9 cellular contexts compared by ENCODE assay signal in genomic region chr1:76494807-76495206, GRCh38.
DNase-seq lines count a peak whose midpoint lies in the region; ATAC-seq and TF ChIP-seq lines count a peak whose summit lies in the region.
"Had no signal": no experiment of that assay in that cellular context is flagged by ENCODE, and none has a peak within 500 bp of the region (broad histone marks: within the 10 kb centered on the region; RNA-seq: fewer than 3 reads in every experiment).

No MANE protein-coding gene starts in this region.

- POLR2A ChIA-PET in MCF 10A (lab: Yijun Ruan, JAX) = no interaction called here

- no peak overlapping the region for H3K9ac ChIP-seq in mammary epithelial cell (ENCODE audit: insufficient read depth, low read length)

- intact Hi-C loops in mammary epithelial cell (cut with micrococcal nuclease) (no loop called here), MCF 10A (cut with micrococcal nuclease) (no loop called here)

- peak; percentile 91 for ATAC-seq in HG02678 (IDR thresholded peaks at IDR 0.05; ENCODE audit: unreplicated experiment)
- peak; percentile 90 for ATAC-seq in stimulated activated naive CD8-positive, alpha-beta T cell treated with anti-CD3 and anti-CD28 coated beads, Interleukin-15, Interleukin-2, amounts not matched to agents 100 U/mL and 50 U/mL, for 24 hours

- peak; percentile 12 for DNase-seq in mammary epithelial cell
- no peak for DNase-seq in MCF 10A (ENCODE audit: unreplicated experiment)
- peak; percentile 28 for DNase-seq in NCI-H82 treated with DMSO at 0.1 percent for 48 hours (lab: John Stamatoyannopoulos, UW; ENCODE audit: unreplicated experiment)
- peak; percentile 7 for DNase-seq in stimulated activated naive CD8-positive, alpha-beta T cell treated with anti-CD3 and anti-CD28 coated beads, Interleukin-15, Interleukin-2, amounts not matched to agents 100 U/mL and 50 U/mL, for 24 hours
- no peak for DNase-seq in epidermal melanocyte (ENCODE audit: insufficient read length, low spot score)
- no peak for DNase-seq in SK-N-DZ (ENCODE audit: low spot score)
- DNase-seq in effector memory CD4-positive, alpha-beta T cell = no peak

- no peaks in the 10 kb centered on the region for H3K27me3 Mint-ChIP-seq in MCF 10A (ENCODE audit: insufficient read depth, unreplicated experiment)

- no peaks in the 10 kb centered on the region for H3K9me3 ChIP-seq in mammary epithelial cell (replicated peaks; ENCODE audit: insufficient read depth, low read length)
- no peaks in the 10 kb centered on the region for H3K9me3 ChIP-seq in effector memory CD4-positive, alpha-beta T cell (ENCODE audit: control insufficient read depth, low read length)

- BruUV-seq in mammary epithelial cell (replicated peaks; lab: Mats Ljungman, UMichigan) (no TSS peak), MCF 10A (replicated peaks; lab: Mats Ljungman, UMichigan) (no TSS peak)

- CTCF ChIA-PET in mammary epithelial cell (lab: Charles Lee; ENCODE audit: low non-redundant PET) = no interaction called here
- CTCF ChIA-PET in MCF 10A (lab: Yijun Ruan, JAX) = no interaction called here

- H3K27ac Mint-ChIP-seq in MCF 10A (ENCODE audit: low read depth, unreplicated experiment) = no peak overlapping the region

- H2AFZ ChIP-seq in mammary epithelial cell (ENCODE audit: low read depth, low read length) = no peak overlapping the region

- no peak overlapping the region for H3K4me2 ChIP-seq in mammary epithelial cell (ENCODE audit: insufficient read depth, low read depth, low read length)

- H3K36me3 ChIP-seq in mammary epithelial cell (ENCODE audit: insufficient read depth, low read length) = no peaks in the 10 kb centered on the region
- no peaks in the 10 kb centered on the region for H3K36me3 ChIP-seq in effector memory CD4-positive, alpha-beta T cell (ENCODE audit: control insufficient read depth, insufficient read depth, low read length)

- dilution Hi-C loops in mammary epithelial cell (cut with HindIII; ENCODE audit: low sequenced_read_pairs) = no loop called here

- H3K36me3 Mint-ChIP-seq in MCF 10A (ENCODE audit: insufficient read depth, unreplicated experiment) = no peaks in the 10 kb centered on the region

- H3K9me3 Mint-ChIP-seq in MCF 10A (ENCODE audit: unreplicated experiment) = no peaks in the 10 kb centered on the region

- no peak overlapping the region for H3K4me3 Mint-ChIP-seq in MCF 10A (ENCODE audit: unreplicated experiment)

- no peak overlapping the region for H3K4me3 ChIP-seq in mammary epithelial cell (replicated peaks in 1 of 3; ENCODE audit: insufficient read depth in 1 of 3, low read depth in 2 of 3, low read length in 3 of 3)
- no peak overlapping the region for H3K4me3 ChIP-seq in effector memory CD4-positive, alpha-beta T cell (ENCODE audit: insufficient read depth, low read depth, low read length, poor library complexity, severe bottlenecking)

- H3K4me1 Mint-ChIP-seq in MCF 10A (ENCODE audit: insufficient read depth, unreplicated experiment) = peaks cover 5% of the 10 kb centered on the region

- H3K4me1 ChIP-seq in mammary epithelial cell (ENCODE audit: insufficient read depth, low read length) = no peaks in the 10 kb centered on the region
- no peaks in the 10 kb centered on the region for H3K4me1 ChIP-seq in effector memory CD4-positive, alpha-beta T cell (ENCODE audit: control insufficient read depth, insufficient read depth, low read length, poor library complexity, severe bottlenecking)

- no peaks in the 10 kb centered on the region for H4K20me1 ChIP-seq in mammary epithelial cell (ENCODE audit: insufficient read depth, low read length)

- in situ Hi-C loops in mammary epithelial cell (cut with MboI; ENCODE audit: low sequenced_read_pairs in 2 of 2) = no loop called here

- no peaks in the 10 kb centered on the region for H3K79me2 ChIP-seq in mammary epithelial cell (ENCODE audit: insufficient read depth, low read length)

- no peak overlapping the region for H3K27ac ChIP-seq in mammary epithelial cell (ENCODE audit: insufficient read depth, low read depth, low read length)
- H3K27ac ChIP-seq in effector memory CD4-positive, alpha-beta T cell (ENCODE audit: insufficient read depth, low read length, poor library complexity, severe bottlenecking) = no peak overlapping the region
- H3K27ac ChIP-seq: C4-2B had no signal

- TF ChIP-seq CTCF in mammary epithelial cell (conservative IDR thresholded peaks at IDR 0.05 in 1 of 2, IDR thresholded peaks at IDR 0.05 in 1 of 2; ENCODE audit: extremely low read depth in 1 of 2, insufficient read depth in 1 of 2, low read depth in 1 of 2, low read length in 2 of 2) (no peak), MCF 10A (IDR thresholded peaks at IDR 0.05; ENCODE audit: unreplicated experiment) (no peak)

- no peaks in the 10 kb centered on the region for H3K27me3 ChIP-seq in mammary epithelial cell (ENCODE audit: insufficient read depth, low read length)
- H3K27me3 ChIP-seq in effector memory CD4-positive, alpha-beta T cell (replicated peaks; ENCODE audit: control insufficient read depth, insufficient read depth, low read length, poor library complexity, severe bottlenecking) = no peaks in the 10 kb centered on the region

Comparison
In these comparisons a context has a peak if more than half of its experiments do, and no peak if none do; other contexts are left out.
1. DNase-seq: peak in mammary epithelial cell (single experiment), NCI-H82 treated with DMSO at 0.1 percent for 48 hours (single experiment) and stimulated activated naive CD8-positive, alpha-beta T cell treated with anti-CD3 and anti-CD28 coated beads, Interleukin-15, Interleukin-2, amounts not matched to agents 100 U/mL and 50 U/mL, for 24 hours (single experiment); none in MCF 10A (single experiment), epidermal melanocyte (single experiment), SK-N-DZ (single experiment) and effector memory CD4-positive, alpha-beta T cell (0 of 3).